In the genomic region with DNA sequence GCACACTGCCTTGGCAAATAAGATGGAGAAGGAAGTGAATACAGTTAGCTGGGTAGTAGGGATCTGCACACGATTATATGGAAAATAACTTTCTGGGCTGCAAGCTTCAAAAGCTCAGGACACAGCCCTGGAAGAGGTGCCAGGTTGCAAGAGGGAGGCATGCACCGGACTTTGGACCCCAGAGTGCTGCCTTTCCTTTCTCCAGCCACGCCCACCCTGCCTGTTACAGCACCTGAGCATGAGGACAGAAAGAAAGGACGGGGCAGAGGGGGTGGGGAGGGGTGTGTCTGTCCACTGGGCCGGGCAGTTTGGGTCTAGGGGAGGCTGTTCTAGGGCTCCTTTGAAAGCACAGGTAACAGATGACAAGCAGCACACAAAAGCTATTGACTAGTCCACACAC, we compare ENCODE assay signal across 24 cellular contexts.
"Had no signal": no experiment of that assay in that cellular context is flagged by ENCODE, and none has a peak within 500 bp of the region (broad histone marks: within the 10 kb centered on the region; RNA-seq: fewer than 3 reads in every experiment).

No MANE protein-coding gene starts in this region.

- H3K4me1 Mint-ChIP-seq: activated CD4-positive, alpha-beta T cell treated with anti-CD3 and anti-CD28 coated beads, Interleukin-2, amount 10 ng/mL, durations not matched to agents 24 days and 14 days; activated CD8-positive, alpha-beta memory T cell treated with anti-CD3 and anti-CD28 coated beads, Interleukin-2, amount 10 ng/mL, durations not matched to agents 7 days and 5 days; activated naive CD4-positive, alpha-beta T cell treated with anti-CD3 and anti-CD28 coated beads, Interleukin-2, amount 50 U/mL, for 24 hours; brain; stimulated activated memory B cell treated with anti-CD40 and anti-IgM and Interleukin-4, amounts not matched to agents 10 μg/mL and 1 μg/mL and 100 μg/mL, for 72 hours had no signal

- H3K9me3 ChIP-seq: left ventricle myocardium inferior, testis, vagina had no signal

- H3K4me3 Mint-ChIP-seq: activated CD4-positive, alpha-beta T cell treated with anti-CD3 and anti-CD28 coated beads, Interleukin-2, amount 10 ng/mL, durations not matched to agents 24 days and 14 days; activated CD8-positive, alpha-beta memory T cell treated with anti-CD3 and anti-CD28 coated beads, Interleukin-2, amount 10 ng/mL, durations not matched to agents 7 days and 5 days; activated CD8-positive, alpha-beta T cell treated with anti-CD3 and anti-CD28 coated beads for 36 hours; activated naive CD4-positive, alpha-beta T cell treated with anti-CD3 and anti-CD28 coated beads, Interleukin-2, amount 50 U/mL, for 24 hours; activated T-helper 1 cell treated with anti-CD3 and anti-CD28 coated beads, Interleukin-12 subunit alpha, Interleukin-12 subunit beta, Interleukin-2, Interleukin-4 antibody, amounts not matched to agents 30 ng/mL and 10 ng/mL and 1 ng/mL, durations not matched to agents 14 hours and 24 hours and 36 hours; brain; dendritic cell treated with granulocyte-macrophage colony-stimulating factor and Interleukin-4, amounts not matched to agents 40 ng/mL and 50 ng/mL, for 4 days; nephron progenitor cell; stimulated activated memory B cell treated with anti-CD40 and anti-IgM and Interleukin-4, amounts not matched to agents 10 μg/mL and 1 μg/mL and 100 μg/mL, for 72 hours; type B pancreatic cell had no signal

- H3K27me3 Mint-ChIP-seq: activated CD8-positive, alpha-beta T cell treated with anti-CD3 and anti-CD28 coated beads for 36 hours; brain; stimulated activated memory B cell treated with anti-CD40 and anti-IgM and Interleukin-4, amounts not matched to agents 10 μg/mL and 1 μg/mL and 100 μg/mL, for 72 hours; type B pancreatic cell had no signal

- H3K9me3 Mint-ChIP-seq: activated CD4-positive, alpha-beta T cell treated with anti-CD3 and anti-CD28 coated beads, Interleukin-2, amount 10 ng/mL, durations not matched to agents 24 days and 14 days; activated CD8-positive, alpha-beta T cell treated with anti-CD3 and anti-CD28 coated beads for 36 hours; activated naive CD4-positive, alpha-beta T cell treated with anti-CD3 and anti-CD28 coated beads, Interleukin-2, amount 50 U/mL, for 24 hours; activated T-helper 1 cell treated with anti-CD3 and anti-CD28 coated beads, Interleukin-12 subunit alpha, Interleukin-12 subunit beta, Interleukin-2, Interleukin-4 antibody, amounts not matched to agents 30 ng/mL and 10 ng/mL and 1 ng/mL, durations not matched to agents 14 hours and 24 hours and 36 hours; dendritic cell treated with granulocyte-macrophage colony-stimulating factor and Interleukin-4, amounts not matched to agents 40 ng/mL and 50 ng/mL, for 4 days; stimulated activated memory B cell treated with anti-CD40 and anti-IgM and Interleukin-4, amounts not matched to agents 10 μg/mL and 1 μg/mL and 100 μg/mL, for 72 hours; type B pancreatic cell had no signal

- H3K27me3 ChIP-seq: foreskin keratinocyte, testis, vagina had no signal

- H2AFZ ChIP-seq: parathyroid adenoma had no signal

- DNase-seq: activated CD4-positive, alpha-beta T cell treated with anti-CD3 and anti-CD28 coated beads, Interleukin-2, amount 10 ng/mL, durations not matched to agents 24 days and 14 days; activated CD8-positive, alpha-beta memory T cell treated with anti-CD3 and anti-CD28 coated beads, Interleukin-2, amount 10 ng/mL, durations not matched to agents 7 days and 5 days; activated CD8-positive, alpha-beta T cell treated with anti-CD3 and anti-CD28 coated beads for 36 hours; activated gamma-delta T cell treated with Interleukin-2 at 50 U/mL for 16 hours; activated T-cell treated with anti-CD3 and anti-CD28 coated beads for 4 hours; anterior cingulate cortex; effector CD4-positive, alpha-beta T cell; foreskin keratinocyte; kidney; left ventricle myocardium inferior; mammary epithelial cell; midbrain; nephron progenitor cell; right cardiac atrium; stimulated activated CD4-positive, alpha-beta T cell treated with anti-CD3 and anti-CD28 coated beads, Interleukin-1b, Interleukin-23, amount 100 ng/mL, for 48 hours; testis had no signal

- H3K36me3 ChIP-seq: left ventricle myocardium inferior, vagina had no signal

- H3K27ac Mint-ChIP-seq: activated CD4-positive, alpha-beta T cell treated with anti-CD3 and anti-CD28 coated beads, Interleukin-2, amount 10 ng/mL, durations not matched to agents 24 days and 14 days; activated CD8-positive, alpha-beta memory T cell treated with anti-CD3 and anti-CD28 coated beads, Interleukin-2, amount 10 ng/mL, durations not matched to agents 7 days and 5 days; activated CD8-positive, alpha-beta T cell treated with anti-CD3 and anti-CD28 coated beads for 36 hours; activated naive CD4-positive, alpha-beta T cell treated with anti-CD3 and anti-CD28 coated beads, Interleukin-2, amount 50 U/mL, for 24 hours; activated T-helper 1 cell treated with anti-CD3 and anti-CD28 coated beads, Interleukin-12 subunit alpha, Interleukin-12 subunit beta, Interleukin-2, Interleukin-4 antibody, amounts not matched to agents 30 ng/mL and 10 ng/mL and 1 ng/mL, durations not matched to agents 14 hours and 24 hours and 36 hours; brain; dendritic cell treated with granulocyte-macrophage colony-stimulating factor and Interleukin-4, amounts not matched to agents 40 ng/mL and 50 ng/mL, for 4 days; nephron progenitor cell; stimulated activated memory B cell treated with anti-CD40 and anti-IgM and Interleukin-4, amounts not matched to agents 10 μg/mL and 1 μg/mL and 100 μg/mL, for 72 hours; type B pancreatic cell had no signal

- H3K9ac ChIP-seq: parathyroid adenoma had no signal

- H3K4me3 ChIP-seq: left ventricle myocardium inferior, testis, vagina had no signal

- H3K4me1 ChIP-seq: foreskin keratinocyte, left ventricle myocardium inferior, parathyroid adenoma had no signal

- H3K36me3 Mint-ChIP-seq: activated CD8-positive, alpha-beta memory T cell treated with anti-CD3 and anti-CD28 coated beads, Interleukin-2, amount 10 ng/mL, durations not matched to agents 7 days and 5 days; activated naive CD4-positive, alpha-beta T cell treated with anti-CD3 and anti-CD28 coated beads, Interleukin-2, amount 50 U/mL, for 24 hours; stimulated activated memory B cell treated with anti-CD40 and anti-IgM and Interleukin-4, amounts not matched to agents 10 μg/mL and 1 μg/mL and 100 μg/mL, for 72 hours; type B pancreatic cell had no signal

- H3K27ac ChIP-seq: foreskin keratinocyte, left ventricle myocardium inferior, parathyroid adenoma, testis, vagina had no signal

- ATAC-seq: activated CD8-positive, alpha-beta memory T cell treated with anti-CD3 and anti-CD28 coated beads, Interleukin-2, amount 10 ng/mL, durations not matched to agents 7 days and 5 days; activated CD8-positive, alpha-beta T cell treated with anti-CD3 and anti-CD28 coated beads for 36 hours; foreskin keratinocyte; stimulated activated memory B cell treated with anti-CD40 and anti-IgM and Interleukin-4, amounts not matched to agents 10 μg/mL and 1 μg/mL and 100 μg/mL, for 72 hours had no signal

- H3K79me2 ChIP-seq: parathyroid adenoma had no signal

- FAIRE-seq: kidney had no signal
